18 cellular contexts compared by ENCODE assay signal in genomic region chr6:6978731-6979130, GRCh38.
DNase-seq lines count a peak whose midpoint lies in the region; ATAC-seq and TF ChIP-seq lines count a peak whose summit lies in the region.
"Had no signal": no experiment of that assay in that cellular context is flagged by ENCODE, and none has a peak within 500 bp of the region (broad histone marks: within the 10 kb centered on the region; RNA-seq: fewer than 3 reads in every experiment).

No MANE protein-coding gene starts in this region.

- peaks cover 20% of the 10 kb centered on the region for H3K4me1 ChIP-seq in left ventricle myocardium inferior
- peaks cover 0 to 20% (median 7%) of the 10 kb centered on the region in 12 donors for H3K4me1 ChIP-seq in heart left ventricle
- no peaks in the 10 kb centered on the region for H3K4me1 ChIP-seq in mucosa of descending colon (ENCODE audit: low read depth)
- no peaks in the 10 kb centered on the region for H3K4me1 ChIP-seq in SK-N-SH (ENCODE audit: control insufficient read depth in 1 of 2, insufficient read depth in 2 of 2, low read depth in 1 of 2, low read length in 1 of 2)

- no peak overlapping the region for H3K4me3 ChIP-seq in left ventricle myocardium inferior
- no peak overlapping the region for H3K4me3 ChIP-seq in heart left ventricle
- H3K4me3 ChIP-seq in epithelial cell of esophagus (ENCODE audit: low read length), result no peak overlapping the region
- no peak overlapping the region for H3K4me3 ChIP-seq in mucosa of descending colon
- H3K4me3 ChIP-seq in SK-N-SH (ENCODE audit: low read depth in 2 of 2, low read length in 1 of 2), result no peak overlapping the region
- H3K4me3 ChIP-seq: BLaER1, GM12878 had no signal

- no peak overlapping the region for H2AFZ ChIP-seq in SK-N-SH (ENCODE audit: low read depth)

- 69 to 89% (median 82%) methylated on average over 5 of the region's 5 CpGs for WGBS in heart left ventricle, 4 donors
- 34% methylated on average over 5 of the region's 5 CpGs for WGBS in SK-N-SH (ENCODE audit: low lambda C conversion rate)

- TF ChIP-seq CTCF in left ventricle myocardium inferior (IDR thresholded peaks at IDR 0.05; ENCODE audit: borderline replicate concordance) (no peak), heart left ventricle (IDR thresholded peaks at IDR 0.05) (no peak), epithelial cell of esophagus (IDR thresholded peaks at IDR 0.05; ENCODE audit: insufficient read depth, low read depth, low read length, missing control alignments) (no peak), mucosa of descending colon (IDR thresholded peaks at IDR 0.05) (no peak), SK-N-SH (IDR thresholded peaks at IDR 0.05) (no peak)

- no peak overlapping the region for H3K9ac ChIP-seq in SK-N-SH
- H3K9ac ChIP-seq: BLaER1 had no signal

- ATAC-seq in heart left ventricle (no peak), mucosa of descending colon (peak; percentile 14), HG02798 (IDR thresholded peaks at IDR 0.05; ENCODE audit: poor library complexity, unreplicated experiment) (no peak)
- ATAC-seq: GM12878, HCT116 had no signal

- no peak for TF ChIP-seq EP300 in SK-N-SH (IDR thresholded peaks at IDR 0.05; ENCODE audit: borderline replicate concordance in 1 of 2, low read depth in 1 of 2, low read length in 1 of 2)

- no peak for TF ChIP-seq POLR2A in heart left ventricle (IDR thresholded peaks at IDR 0.05)

- H3K79me2 ChIP-seq in SK-N-SH (ENCODE audit: insufficient read depth), result no peaks in the 10 kb centered on the region

- CTCF ChIA-PET in SK-N-SH (lab: Yijun Ruan, JAX), result no interaction called here

- POLR2A ChIA-PET in SK-N-SH (lab: Yijun Ruan, JAX), result no interaction called here

- no peak overlapping the region for H3K4me2 ChIP-seq in SK-N-SH
- H3K4me2 ChIP-seq: BLaER1 had no signal

- DNase-seq in left ventricle myocardium inferior (no peak), heart left ventricle (no peak), epithelial cell of esophagus (ENCODE audit: low read depth) (peak; percentile 69), mucosa of descending colon (no peak), posterior vena cava (ENCODE audit: low spot score) (no peak), T-helper 1 cell (no peak), SK-N-SH (no peak)
- DNase-seq: 8988T; CD4-positive, alpha-beta memory T cell; DMS79 treated with DMSO at 0.1 percent for 48 hours; EL; GOT3; H7; HFFc6 had no signal

- intact Hi-C loops in left ventricle myocardium inferior (cut with micrococcal nuclease) (no loop called here), heart left ventricle (cut with DNase I) (loop anchor here in 1 of 10 donors (10.0 kb wide), 1 partner anchor 66 kb away; no protein-coding TSS in a partner anchor), mucosa of descending colon (cut with DNase I, micrococcal nuclease) (no loop called here), posterior vena cava (cut with DNase I) (no loop called here)

- H3F3A ChIP-seq in SK-N-SH (replicated peaks; ENCODE audit: insufficient read depth), result no peaks in the 10 kb centered on the region

- H3K36me3 ChIP-seq in left ventricle myocardium inferior (no peaks in the 10 kb centered on the region), heart left ventricle (no peaks in the 10 kb centered on the region), mucosa of descending colon (ENCODE audit: low read depth) (no peaks in the 10 kb centered on the region), SK-N-SH (replicated peaks in 1 of 2; ENCODE audit: control insufficient read depth in 1 of 2, insufficient read depth in 2 of 2, low read length in 1 of 2) (no peaks in the 10 kb centered on the region)
- H3K36me3 ChIP-seq: BLaER1 had no signal

- no peaks in the 10 kb centered on the region for H3K27me3 ChIP-seq in left ventricle myocardium inferior (ENCODE audit: low read depth)
- no peaks in the 10 kb centered on the region for H3K27me3 ChIP-seq in heart left ventricle
- H3K27me3 ChIP-seq in SK-N-SH (ENCODE audit: insufficient read depth), result no peaks in the 10 kb centered on the region
- H3K27me3 ChIP-seq: BLaER1 had no signal

- TF ChIP-seq RAD21 in SK-N-SH (IDR thresholded peaks at IDR 0.05; ENCODE audit: low read length), result no peak

- H4K20me1 ChIP-seq in SK-N-SH (ENCODE audit: insufficient read depth), result no peaks in the 10 kb centered on the region
- H4K20me1 ChIP-seq: BLaER1 had no signal

- peak overlapping the region; percentile 5 for H3K27ac ChIP-seq in left ventricle myocardium inferior (replicated peaks)
- H3K27ac ChIP-seq in heart left ventricle, result no peak overlapping the region
- no peak overlapping the region for H3K27ac ChIP-seq in SK-N-SH (ENCODE audit: low read depth in 2 of 2, low read length in 1 of 2)
- H3K27ac ChIP-seq: BLaER1 had no signal

- H3K9me3 ChIP-seq in left ventricle myocardium inferior (replicated peaks) (no peaks in the 10 kb centered on the region), heart left ventricle (no peaks in the 10 kb centered on the region), mucosa of descending colon (no peaks in the 10 kb centered on the region), SK-N-SH (no peaks in the 10 kb centered on the region)
- H3K9me3 ChIP-seq: BLaER1 had no signal

- no peaks in the 10 kb centered on the region for H3K9me2 ChIP-seq in SK-N-SH

TF ChIP-seq in SK-N-SH, 30 proteins besides CTCF, POLR2A, EP300 and RAD21:
- TF ChIP-seq GABPA (IDR thresholded peaks at IDR 0.05; ENCODE audit: low read depth) (no peak), GATA2 (CRISPR knock-in tag; IDR thresholded peaks at IDR 0.05) (no peak), IRF3 (IDR thresholded peaks at IDR 0.05; ENCODE audit: low read depth, low read length) (no peak)
